Comparison of ENCODE assay signal across 8 cellular contexts in genomic region chr3:9396301-9396631, GRCh38. TPM values are rescaled to one million over a fixed set of nuclear protein-coding genes. Genes with fewer than 3 reads are reported as not detected.
A peak's percentile ranks its signal among the peaks of the same experiment; 100 is the strongest.
DNase-seq lines count a peak whose midpoint lies in the region; ATAC-seq and TF ChIP-seq lines count a peak whose summit lies in the region.

No MANE protein-coding gene starts in this region.

- H3K27me3 Mint-ChIP-seq in IgD-negative memory B cell: no peaks in the 10 kb centered on the region

- H3K9me3 Mint-ChIP-seq in IgD-negative memory B cell: no peaks in the 10 kb centered on the region

- no peak for TF ChIP-seq CTCF in sigmoid colon (IDR thresholded peaks at IDR 0.05)

- peak overlapping the region; percentile 71 to 92 (median 86) for H3K4me3 ChIP-seq in sigmoid colon

- H3K4me1 Mint-ChIP-seq in IgD-negative memory B cell: peaks cover 56 to 64% (median 57%) of the 10 kb centered on the region in 3 donors

- peak overlapping the region; percentile 92 to 99 (median 98) for H3K4me3 Mint-ChIP-seq in IgD-negative memory B cell

- intact Hi-C loops in sigmoid colon (cut with DNase I): loop anchor here (5.0 kb wide), 1 partner anchor 34 kb away; the partner anchor contains the start of gene THUMPD3

- peak in 1 of 2 donors; percentile 14 for TF ChIP-seq POLR2A in sigmoid colon (IDR thresholded peaks at IDR 0.05)

- peak overlapping the region; percentile 98 to 99 (median 99) for H3K27ac ChIP-seq in sigmoid colon

- no peak for TF ChIP-seq EP300 in sigmoid colon (IDR thresholded peaks at IDR 0.05)

- H3K27me3 ChIP-seq in sigmoid colon: no peaks in the 10 kb centered on the region

- DNase-seq in GDM1 (lab: John Stamatoyannopoulos, UW) (peak; percentile 97), RPMI7951 (ENCODE audit: low read depth) (peak; percentile 97), amniotic stem cell (lab: John Stamatoyannopoulos, UW) (peak; percentile 83), hepatic stellate cell (ENCODE audit: low spot score) (peak; percentile 82), sigmoid colon (peak; percentile 97), globus pallidus (ENCODE audit: low spot score) (no peak)

- H3K36me3 Mint-ChIP-seq in IgD-negative memory B cell: peaks cover 4% of the 10 kb centered on the region

- H3K27ac Mint-ChIP-seq in IgD-negative memory B cell: peak overlapping the region; percentile 92 to 100 (median 100)

- no peaks in the 10 kb centered on the region for H3K9me3 ChIP-seq in sigmoid colon

- H3K4me1 ChIP-seq in sigmoid colon: peaks cover 0 to 72% (median 70%) of the 10 kb centered on the region in 4 donors

- peak; percentile 36 for ATAC-seq in GM21717 (IDR thresholded peaks at IDR 0.05; ENCODE audit: unreplicated experiment)

- 0 to 1% methylated on average over 25 of the region's 25 CpGs for WGBS in sigmoid colon, 2 donors

- peaks cover 0 to 20% (median 1%) of the 10 kb centered on the region in 4 donors for H3K36me3 ChIP-seq in sigmoid colon

RNA-seq across cellular contexts. Expression of gene SETD5, which starts 1.1 kb away (rescaled TPM):
- 57.3 TPM for polyA plus RNA-seq in IgD-negative memory B cell
- total RNA-seq in RPMI7951 (2014; rRNA removed; shearing (Covaris generic)): 56.8 and 58.4 TPM in 2 replicates
- 100 to 1,000 TPM in 1 of 4 donors, 10 to 100 TPM in 3; 69.9 to 149 (median 72.7) TPM for total RNA-seq in sigmoid colon
- polyA plus RNA-seq in sigmoid colon: 10 to 100 TPM in 2 of 3 donors, 1 to 10 TPM in 1; 8.6 to 44.7 (median 10.2) TPM

RNA-seq across cellular contexts. Expression of gene THUMPD3, which starts 33.4 kb away (rescaled TPM):
- polyA plus RNA-seq in IgD-negative memory B cell: 17.9 TPM
- 48.4 and 63.3 TPM in 2 replicates for total RNA-seq in RPMI7951 (2014; rRNA removed; shearing (Covaris generic))
- 10 to 100 TPM; 20.5 to 38.5 (median 36.0) TPM for total RNA-seq in sigmoid colon
- 10 to 100 TPM; 15.6 to 30.9 (median 17.3) TPM for polyA plus RNA-seq in sigmoid colon
